In the genomic region with DNA sequence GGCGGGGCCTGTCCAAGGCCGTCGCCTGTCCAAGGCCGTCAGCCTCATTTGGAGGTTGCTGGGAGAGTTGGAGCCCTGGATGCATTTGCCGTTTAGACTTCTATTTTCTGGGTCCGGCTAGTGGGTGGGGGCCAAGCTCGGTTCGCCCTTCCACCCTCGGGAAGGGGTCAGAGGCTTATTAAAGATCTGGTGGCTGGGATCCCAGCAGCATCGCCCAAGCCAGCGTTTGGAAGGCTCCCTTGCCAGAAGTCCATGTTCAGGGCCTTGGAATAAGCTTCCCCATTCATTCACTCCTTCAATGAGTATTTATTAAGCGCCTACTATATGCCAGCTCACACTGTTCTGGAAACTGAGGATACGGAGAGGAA, we compare ENCODE assay signal across 7 cellular contexts. TPM values are rescaled to one million over a fixed set of nuclear protein-coding genes. Genes with fewer than 3 reads are reported as not detected.
DNase-seq lines count a peak whose midpoint lies in the region; ATAC-seq and TF ChIP-seq lines count a peak whose summit lies in the region.

No MANE protein-coding gene starts in this region.

- no peaks in the 10 kb centered on the region for H3K27me3 Mint-ChIP-seq in activated CD8-positive, alpha-beta T cell treated with anti-CD3 and anti-CD28 coated beads for 36 hours
- peaks cover 6% of the 10 kb centered on the region for H3K27me3 Mint-ChIP-seq in stimulated activated naive CD8-positive, alpha-beta T cell treated with anti-CD3 and anti-CD28 coated beads, Interleukin-15, amount 100 ng/mL, for 72 hours

- H3K36me3 Mint-ChIP-seq in activated CD8-positive, alpha-beta T cell treated with anti-CD3 and anti-CD28 coated beads for 36 hours (ENCODE audit: low read depth), result peaks cover 24% of the 10 kb centered on the region

- H3K4me1 ChIP-seq in HEK293 (ENCODE audit: control insufficient read depth, insufficient read depth, low read length), result no peaks in the 10 kb centered on the region

- intact Hi-C loops in activated CD8-positive, alpha-beta T cell treated with anti-CD3 and anti-CD28 coated beads for 36 hours (cut with micrococcal nuclease), result loop anchor here (10.0 kb wide), 1 partner anchor 1088 kb away; a partner anchor contains a TSS

- H3K9me3 ChIP-seq in HEK293 (ENCODE audit: control insufficient read depth, insufficient read depth, low read depth, low read length), result no peaks in the 10 kb centered on the region

- H3K27ac Mint-ChIP-seq in activated CD8-positive, alpha-beta T cell treated with anti-CD3 and anti-CD28 coated beads for 36 hours, result peak overlapping the region; percentile 88
- peak overlapping the region; percentile 84 to 86 for H3K27ac Mint-ChIP-seq in stimulated activated naive CD8-positive, alpha-beta T cell treated with anti-CD3 and anti-CD28 coated beads, Interleukin-15, amount 100 ng/mL, for 72 hours

- peak overlapping the region; percentile 11 for H3K4me3 ChIP-seq in HEK293 (ENCODE audit: low read depth, low read length)
- H3K4me3 ChIP-seq in iPS-11a (ENCODE audit: low read depth, low read length), result peak overlapping the region; percentile 30

- CTCF ChIA-PET in HEK293 (lab: Yijun Ruan, JAX) (interaction anchor here (0.6 to 0.7 kb wide), 4 partner anchors 27 to 709 kb away, joined by 3 to 5 read pairs (median 4); no protein-coding TSS in a partner anchor), GM10248 (lab: Yijun Ruan, JAX) (interaction anchor here (1.1 to 2.9 kb wide), 6 partner anchors 8 to 148 kb away, joined by 3 to 11 read pairs (median 3); no protein-coding TSS in a partner anchor)
- CTCF ChIA-PET in activated CD8-positive, alpha-beta T cell treated with anti-CD3 and anti-CD28 coated beads for 36 hours (lab: Charles Lee), result interaction anchor here (1.1 to 2.8 kb wide), 5 partner anchors 10 to 115 kb away, joined by 3 to 11 read pairs (median 8); no protein-coding TSS in a partner anchor

- peak overlapping the region; percentile 73 for H3K4me3 Mint-ChIP-seq in activated CD8-positive, alpha-beta T cell treated with anti-CD3 and anti-CD28 coated beads for 36 hours
- peak overlapping the region; percentile 80 to 86 for H3K4me3 Mint-ChIP-seq in stimulated activated naive CD8-positive, alpha-beta T cell treated with anti-CD3 and anti-CD28 coated beads, Interleukin-15, amount 100 ng/mL, for 72 hours

- H3K4me1 Mint-ChIP-seq in activated CD8-positive, alpha-beta T cell treated with anti-CD3 and anti-CD28 coated beads for 36 hours (ENCODE audit: low read depth), result peaks cover 42% of the 10 kb centered on the region
- peaks cover 44% of the 10 kb centered on the region for H3K4me1 Mint-ChIP-seq in stimulated activated naive CD8-positive, alpha-beta T cell treated with anti-CD3 and anti-CD28 coated beads, Interleukin-15, amount 100 ng/mL, for 72 hours

- H3K36me3 ChIP-seq in HEK293 (ENCODE audit: control insufficient read depth in 2 of 2, insufficient read depth in 1 of 2, low read length in 2 of 2), result no peaks in the 10 kb centered on the region

- POLR2A ChIA-PET in HEK293 (lab: Yijun Ruan, JAX) (no interaction called here), GM10248 (lab: Yijun Ruan, JAX) (no interaction called here)
- POLR2A ChIA-PET in activated CD8-positive, alpha-beta T cell treated with anti-CD3 and anti-CD28 coated beads for 36 hours (lab: Charles Lee), result interaction anchor here (0.7 to 7.8 kb wide), 12 partner anchors 8 to 115 kb away, joined by 3 to 67 read pairs (median 9); no protein-coding TSS in a partner anchor

- no peak overlapping the region for H3K27ac ChIP-seq in HEK293 (ENCODE audit: extremely low read depth, low read depth, low read length)

- ATAC-seq in activated CD8-positive, alpha-beta T cell treated with anti-CD3 and anti-CD28 coated beads for 36 hours, result no peak
- no peak for ATAC-seq in stimulated activated naive CD8-positive, alpha-beta T cell treated with anti-CD3 and anti-CD28 coated beads, Interleukin-15, amount 100 ng/mL, for 72 hours

- TF ChIP-seq CTCF in HEK293 (tag by site-specific recombination; IDR thresholded peaks at IDR 0.05) (no peak), GM10248 (IDR thresholded peaks at IDR 0.05; ENCODE audit: control extremely low read depth, extremely low read depth, low read depth, missing control alignments) (no peak)
- no peak for TF ChIP-seq CTCF in activated CD8-positive, alpha-beta T cell treated with anti-CD3 and anti-CD28 coated beads for 36 hours (IDR thresholded peaks at IDR 0.05)

- H3K9me3 Mint-ChIP-seq in activated CD8-positive, alpha-beta T cell treated with anti-CD3 and anti-CD28 coated beads for 36 hours, result no peaks in the 10 kb centered on the region
- no peaks in the 10 kb centered on the region for H3K9me3 Mint-ChIP-seq in stimulated activated naive CD8-positive, alpha-beta T cell treated with anti-CD3 and anti-CD28 coated beads, Interleukin-15, amount 100 ng/mL, for 72 hours

- no peak for DNase-seq in activated CD8-positive, alpha-beta T cell treated with anti-CD3 and anti-CD28 coated beads for 36 hours
- DNase-seq in stimulated activated naive CD8-positive, alpha-beta T cell treated with anti-CD3 and anti-CD28 coated beads, Interleukin-15, amount 100 ng/mL, for 72 hours, result no peak
- DNase-seq in GM10248 (ENCODE audit: extremely low spot score) (no peak), NCI-H774 (lab: John Stamatoyannopoulos, UW) (no peak)
- DNase-seq in central memory CD4-positive, alpha-beta T cell, result no peak

TF ChIP-seq in HEK293, 187 proteins besides CTCF, POLR2A, EP300 and RAD21:
- TF ChIP-seq ZNF132 (tag by site-specific recombination; IDR thresholded peaks at IDR 0.05; ENCODE audit: borderline replicate concordance) (no peak), ZNF335 (tag by site-specific recombination; conservative IDR thresholded peaks at IDR 0.05) (peak; percentile 59)

RNA-seq across cellular contexts. Expression of a gene that starts 0.5 kb away (rescaled TPM):
- 100 to 1,000 TPM; 191 to 198 TPM for total RNA-seq in activated CD8-positive, alpha-beta T cell treated with anti-CD3 and anti-CD28 coated beads for 36 hours
